Comparison of ENCODE assay signal across 28 cellular contexts in genomic region chr4:26379837-26380236, GRCh38.
"Had no signal": no experiment of that assay in that cellular context is flagged by ENCODE, and none has a peak within 500 bp of the region (broad histone marks: within the 10 kb centered on the region; RNA-seq: fewer than 3 reads in every experiment).

No MANE protein-coding gene starts in this region.

- H3K9ac ChIP-seq: KMS-11 had no signal

- H3K27ac ChIP-seq: KMS-11, PC-9, RWPE1, SJCRH30, SK-N-MC had no signal

- H3K36me3 ChIP-seq: SJCRH30 had no signal

- H3K4me2 ChIP-seq: PC-9 had no signal

- DNase-seq: Karpas-422, KBM-7, NCI-H1048, NCI-H1092 treated with DMSO at 0.1 percent for 48 hours, NCI-H1105 treated with DMSO at 0.1 percent for 48 hours, NCI-H1436, NCI-H146, NCI-H1694, NCI-H187 treated with DMSO at 0.1 percent for 48 hours, NCI-H2029, NCI-H2081, NCI-H226, NCI-H446 treated with DMSO at 0.1 percent for 48 hours, NCI-H510A, NCI-H526, NCI-H69, NCI-H748 treated with DMSO at 0.1 percent for 48 hours, PC-9, SHP77, SIG-M5, SJCRH30 had no signal

- FAIRE-seq: RCC 7860 had no signal

- H3K9me3 ChIP-seq: SJCRH30 had no signal

- H3K27me3 ChIP-seq: SJCRH30 had no signal

- ATAC-seq: Panc1, Right ventricle myocardium inferior, SK-N-SH treated with all-trans-retinoic acid at 6 μM for 48 hours had no signal

- H3K4me3 ChIP-seq: PC-9, SJCRH30, SK-N-MC had no signal

- H2AFZ ChIP-seq: PC-9 had no signal

- H3K4me1 ChIP-seq: SJCRH30 had no signal
